6 cellular contexts compared by ENCODE assay signal in genomic region chr6:19427548-19427947, GRCh38.
"Had no signal": no experiment of that assay in that cellular context is flagged by ENCODE, and none has a peak within 500 bp of the region (broad histone marks: within the 10 kb centered on the region; RNA-seq: fewer than 3 reads in every experiment).

No MANE protein-coding gene starts in this region.

- H3K4me3 ChIP-seq: GM23338, K562 had no signal

- DNase-seq: H9, HCEC 1CT, IMR-90, KG1 had no signal

- ATAC-seq: GM23338, K562 had no signal
